ENCODE assay signal across 24 cellular contexts in genomic region chr3:13364602-13365271, GRCh38. TPM values are rescaled to one million over a fixed set of nuclear protein-coding genes. Genes with fewer than 3 reads are reported as not detected.
DNase-seq lines count a peak whose midpoint lies in the region; ATAC-seq, FAIRE-seq and TF ChIP-seq lines count a peak whose summit lies in the region.
"Had no signal": no experiment of that assay in that cellular context is flagged by ENCODE, and none has a peak within 500 bp of the region (broad histone marks: within the 10 kb centered on the region; RNA-seq: fewer than 3 reads in every experiment).

No MANE protein-coding gene starts in this region.

- ATAC-seq in Right ventricle myocardium inferior, result no peak
- no peak for ATAC-seq in left ventricle myocardium superior
- ATAC-seq in stimulated activated memory B cell treated with anti-CD40 and anti-IgM and Interleukin-4, amounts not matched to agents 10 μg/mL and 1 μg/mL and 100 μg/mL, for 72 hours, result no peak
- ATAC-seq in GM19035 (IDR thresholded peaks at IDR 0.05; ENCODE audit: unreplicated experiment), result no peak
- ATAC-seq: activated T-helper 17 cell treated with anti-CD3 and anti-CD28 coated beads, Interleukin-2, amount 50 U/mL, for 72 hours; stimulated activated naive B cell treated with anti-CD40 and anti-IgM and Interleukin-4, amounts not matched to agents 10 μg/mL and 1 μg/mL and 100 μg/mL, for 72 hours had no signal

- H3K4me1 ChIP-seq in astrocyte (ENCODE audit: insufficient read depth, low read length), result peaks cover 8% of the 10 kb centered on the region
- peaks cover 10% of the 10 kb centered on the region for H3K4me1 ChIP-seq in iPS-20b (ENCODE audit: insufficient read depth, low read length)
- H3K4me1 ChIP-seq: HAP-1, left ventricle myocardium inferior, vagina had no signal

- no peak overlapping the region for H3K4me3 ChIP-seq in astrocyte (ENCODE audit: insufficient read depth, low read depth, low read length)
- H3K4me3 ChIP-seq in iPS-20b (ENCODE audit: low read length), result no peak overlapping the region
- H3K4me3 ChIP-seq: BLaER1 treated with 17β-estradiol and CSF1 and Interleukin-3, amounts not matched to agents 10 nM and 100 nM; HAP-1; left ventricle myocardium inferior; vagina had no signal

- H2AFZ ChIP-seq in astrocyte (ENCODE audit: low read depth, low read length), result peak overlapping the region; percentile 26

- H3K4me3 Mint-ChIP-seq in astrocyte (ENCODE audit: unreplicated experiment), result no peak overlapping the region
- no peak overlapping the region for H3K4me3 Mint-ChIP-seq in stimulated activated memory B cell treated with anti-CD40 and anti-IgM and Interleukin-4, amounts not matched to agents 10 μg/mL and 1 μg/mL and 100 μg/mL, for 72 hours
- H3K4me3 Mint-ChIP-seq: activated naive CD8-positive, alpha-beta T cell treated with anti-CD3 and anti-CD28 coated beads for 36 hours; activated T-helper 17 cell treated with anti-CD3 and anti-CD28 coated beads, Interleukin-2, amount 50 U/mL, for 72 hours; immature natural killer cell; nephron; stimulated activated naive B cell treated with anti-CD40 and anti-IgM and Interleukin-4, amounts not matched to agents 10 μg/mL and 1 μg/mL and 100 μg/mL, for 72 hours had no signal

- H3K36me3 ChIP-seq in astrocyte (ENCODE audit: insufficient read depth, low read length) (no peaks in the 10 kb centered on the region), iPS-20b (ENCODE audit: insufficient read depth, low read depth, low read length) (peaks cover 54% of the 10 kb centered on the region)
- H3K36me3 ChIP-seq: left ventricle myocardium inferior, vagina had no signal

- H3K9me3 Mint-ChIP-seq in astrocyte (ENCODE audit: unreplicated experiment), result no peaks in the 10 kb centered on the region
- H3K9me3 Mint-ChIP-seq in stimulated activated memory B cell treated with anti-CD40 and anti-IgM and Interleukin-4, amounts not matched to agents 10 μg/mL and 1 μg/mL and 100 μg/mL, for 72 hours, result no peaks in the 10 kb centered on the region
- H3K9me3 Mint-ChIP-seq: activated naive CD8-positive, alpha-beta T cell treated with anti-CD3 and anti-CD28 coated beads for 36 hours; activated T-helper 17 cell treated with anti-CD3 and anti-CD28 coated beads, Interleukin-2, amount 50 U/mL, for 72 hours; immature natural killer cell; nephron; stimulated activated naive B cell treated with anti-CD40 and anti-IgM and Interleukin-4, amounts not matched to agents 10 μg/mL and 1 μg/mL and 100 μg/mL, for 72 hours had no signal

- TF ChIP-seq CTCF in astrocyte (IDR thresholded peaks at IDR 0.05; ENCODE audit: insufficient read depth, low read depth, low read length), result no peak

- no peak overlapping the region for H3K27ac Mint-ChIP-seq in astrocyte (ENCODE audit: unreplicated experiment)
- H3K27ac Mint-ChIP-seq in stimulated activated memory B cell treated with anti-CD40 and anti-IgM and Interleukin-4, amounts not matched to agents 10 μg/mL and 1 μg/mL and 100 μg/mL, for 72 hours, result no peak overlapping the region
- H3K27ac Mint-ChIP-seq: activated naive CD8-positive, alpha-beta T cell treated with anti-CD3 and anti-CD28 coated beads for 36 hours had no signal

- no peaks in the 10 kb centered on the region for H3K79me2 ChIP-seq in astrocyte (ENCODE audit: insufficient read depth, low read length)

- no peaks in the 10 kb centered on the region for H3K36me3 Mint-ChIP-seq in astrocyte (ENCODE audit: low read depth, unreplicated experiment)
- peaks cover 73% of the 10 kb centered on the region for H3K36me3 Mint-ChIP-seq in stimulated activated memory B cell treated with anti-CD40 and anti-IgM and Interleukin-4, amounts not matched to agents 10 μg/mL and 1 μg/mL and 100 μg/mL, for 72 hours

- no peak for FAIRE-seq in astrocyte (lab: Jason Lieb, UNC)

- DNase-seq in Right ventricle myocardium inferior (ENCODE audit: missing footprints), result peak; percentile 15
- DNase-seq in left ventricle myocardium superior, result no peak
- peak; percentile 25 for DNase-seq in astrocyte (ENCODE audit: low read depth)
- DNase-seq in smooth muscle cell of the brain vasculature (ENCODE audit: low read depth, low spot score), result peak; percentile 81
- DNase-seq in HK-2 (ENCODE audit: unreplicated experiment), result no peak
- DNase-seq: activated CD4-positive, alpha-beta T cell treated with anti-CD3 and anti-CD28 coated beads for 1 hour; activated naive CD8-positive, alpha-beta T cell treated with anti-CD3 and anti-CD28 coated beads for 36 hours; glutamatergic neuron; immature natural killer cell; KG1; left ventricle myocardium inferior; MV-4-11; NCI-H1694 treated with DMSO at 0.1 percent for 48 hours; SHP77; stimulated activated CD4-positive, alpha-beta T cell treated with anti-CD3 and anti-CD28 coated beads, Interleukin-2, amount 100 ng/mL, for 24 hours; stimulated activated naive B cell treated with anti-CD40 and anti-IgM and Interleukin-4, amounts not matched to agents 10 μg/mL and 1 μg/mL and 100 μg/mL, for 72 hours had no signal

- H3K27me3 ChIP-seq in astrocyte (ENCODE audit: insufficient read depth, low read length) (no peaks in the 10 kb centered on the region), iPS-20b (ENCODE audit: insufficient read depth, low read length) (no peaks in the 10 kb centered on the region)
- H3K27me3 ChIP-seq: BLaER1 treated with 17β-estradiol and CSF1 and Interleukin-3, amounts not matched to agents 10 nM and 100 nM; vagina had no signal

- peak overlapping the region; percentile 18 for H3K9ac ChIP-seq in astrocyte (ENCODE audit: low read length)
- H3K9ac ChIP-seq in iPS-20b (ENCODE audit: low read depth, low read length), result no peak overlapping the region; the same call in 1 of the 2 replicates
- H3K9ac ChIP-seq: BLaER1 treated with 17β-estradiol and CSF1 and Interleukin-3, amounts not matched to agents 10 nM and 100 nM had no signal

- intact Hi-C loops in Right ventricle myocardium inferior (cut with DNase I), result no loop called here
- intact Hi-C loops in left ventricle myocardium superior (cut with micrococcal nuclease), result no loop called here

- H3K4me2 ChIP-seq in astrocyte (ENCODE audit: low read length), result peak overlapping the region; percentile 16
- H3K4me2 ChIP-seq: BLaER1 treated with 17β-estradiol and CSF1 and Interleukin-3, amounts not matched to agents 10 nM and 100 nM had no signal

- H3K4me1 Mint-ChIP-seq in astrocyte (ENCODE audit: low read depth, unreplicated experiment), result peaks cover 16% of the 10 kb centered on the region
- H3K4me1 Mint-ChIP-seq in stimulated activated memory B cell treated with anti-CD40 and anti-IgM and Interleukin-4, amounts not matched to agents 10 μg/mL and 1 μg/mL and 100 μg/mL, for 72 hours, result peaks cover 11% of the 10 kb centered on the region
- H3K4me1 Mint-ChIP-seq: immature natural killer cell; nephron; stimulated activated naive B cell treated with anti-CD40 and anti-IgM and Interleukin-4, amounts not matched to agents 10 μg/mL and 1 μg/mL and 100 μg/mL, for 72 hours had no signal

- H3K27me3 Mint-ChIP-seq in astrocyte (ENCODE audit: low read depth, unreplicated experiment), result peaks cover 14% of the 10 kb centered on the region
- H3K27me3 Mint-ChIP-seq in stimulated activated memory B cell treated with anti-CD40 and anti-IgM and Interleukin-4, amounts not matched to agents 10 μg/mL and 1 μg/mL and 100 μg/mL, for 72 hours, result no peaks in the 10 kb centered on the region
- H3K27me3 Mint-ChIP-seq: activated naive CD8-positive, alpha-beta T cell treated with anti-CD3 and anti-CD28 coated beads for 36 hours; activated T-helper 17 cell treated with anti-CD3 and anti-CD28 coated beads, Interleukin-2, amount 50 U/mL, for 72 hours; stimulated activated naive B cell treated with anti-CD40 and anti-IgM and Interleukin-4, amounts not matched to agents 10 μg/mL and 1 μg/mL and 100 μg/mL, for 72 hours had no signal

- no peaks in the 10 kb centered on the region for H4K20me1 ChIP-seq in astrocyte (ENCODE audit: insufficient read depth, low read length)

- no peaks in the 10 kb centered on the region for H3K9me3 ChIP-seq in astrocyte (ENCODE audit: insufficient read depth, low read depth, low read length)
- H3K9me3 ChIP-seq in iPS-20b (ENCODE audit: insufficient read depth, low read depth, low read length), result no peaks in the 10 kb centered on the region
- H3K9me3 ChIP-seq: BLaER1 treated with 17β-estradiol and CSF1 and Interleukin-3, amounts not matched to agents 10 nM and 100 nM; HAP-1; left ventricle myocardium inferior; vagina had no signal

- H3K27ac ChIP-seq in astrocyte (ENCODE audit: low read depth, low read length), result no peak overlapping the region
- H3K27ac ChIP-seq in iPS-20b (ENCODE audit: low read length), result peak overlapping the region; percentile 51
- H3K27ac ChIP-seq: left ventricle myocardium inferior, vagina had no signal

RNA-seq across cellular contexts. Expression of gene NUP210, which starts 55.4 kb away (rescaled TPM):
- total RNA-seq in Right ventricle myocardium inferior (3.5 TPM), left ventricle myocardium superior (3.9 TPM), astrocyte (0.36 and 1.2 TPM in 2 replicates)

Comparison
In these comparisons a context has a peak if more than half of its experiments do, and no peak if none do; other contexts are left out.
1. DNase-seq: peak in Right ventricle myocardium inferior (single experiment), astrocyte (single experiment) and smooth muscle cell of the brain vasculature (single experiment); none in left ventricle myocardium superior (single experiment) and HK-2 (single experiment).